ENCODE assay signal across 10 cellular contexts in genomic region chr2:47041065-47041464, GRCh38.
DNase-seq lines count a peak whose midpoint lies in the region; ATAC-seq and TF ChIP-seq lines count a peak whose summit lies in the region.
"Had no signal": no experiment of that assay in that cellular context is flagged by ENCODE, and none has a peak within 500 bp of the region (broad histone marks: within the 10 kb centered on the region; RNA-seq: fewer than 3 reads in every experiment).

No MANE protein-coding gene starts in this region.

- no peaks in the 10 kb centered on the region for H4K20me1 ChIP-seq in GM23338 (replicated peaks; ENCODE audit: insufficient read depth)

- peak overlapping the region; percentile 49 to 73 for H3K18ac ChIP-seq in mesenchymal stem cell (ENCODE audit: low read depth in 1 of 2, low read length in 2 of 2)

- H3K36me3 Mint-ChIP-seq in GM23338 (ENCODE audit: low read depth) = peaks cover 3% of the 10 kb centered on the region; the same call in 1 of the 3 replicates
- H3K36me3 Mint-ChIP-seq in natural killer cell treated with Interleukin-12 subunit alpha and Interleukin-12 subunit beta and Interleukin-15 and Interleukin-18, amount 100 ng/mL, for 72 hours = peaks cover 4% of the 10 kb centered on the region

- H2BK15ac ChIP-seq in mesenchymal stem cell (ENCODE audit: low read depth, poor library complexity, severe bottlenecking) = peak overlapping the region; percentile 30

- peaks cover 27% of the 10 kb centered on the region for H3K4me1 Mint-ChIP-seq in GM23338
- peaks cover 7 to 11% of the 10 kb centered on the region in 2 donors for H3K4me1 Mint-ChIP-seq in natural killer cell treated with Interleukin-12 subunit alpha and Interleukin-12 subunit beta and Interleukin-15 and Interleukin-18, amount 100 ng/mL, for 72 hours (ENCODE audit: low read depth in 2 of 2)

- H3K27me3 ChIP-seq in GM23338 (ENCODE audit: insufficient read depth) = no peaks in the 10 kb centered on the region
- H3K27me3 ChIP-seq in esophagus (ENCODE audit: control insufficient read depth in 1 of 2, insufficient read depth in 2 of 2, low read length in 2 of 2) = no peaks in the 10 kb centered on the region
- H3K27me3 ChIP-seq in mesenchymal stem cell (ENCODE audit: control insufficient read depth in 1 of 2, insufficient read depth in 1 of 2, low read length in 2 of 2) = no peaks in the 10 kb centered on the region

- peak overlapping the region; percentile 27 for H2AK5ac ChIP-seq in mesenchymal stem cell (ENCODE audit: low read length, severe bottlenecking)

- peak overlapping the region; percentile 64 for H3K9ac ChIP-seq in mesenchymal stem cell (ENCODE audit: low read length)

- H3K4me2 ChIP-seq in GM23338 (no peak overlapping the region), mesenchymal stem cell (ENCODE audit: low read length, poor library complexity, severe bottlenecking) (no peak overlapping the region)

- peaks cover 22% of the 10 kb centered on the region for H3K4me1 ChIP-seq in GM23338 (ENCODE audit: insufficient read depth)
- peaks cover 4 to 17% of the 10 kb centered on the region in 2 donors for H3K4me1 ChIP-seq in esophagus (ENCODE audit: control insufficient read depth in 2 of 2, insufficient read depth in 2 of 2, low read length in 1 of 2)
- peaks cover 37% of the 10 kb centered on the region for H3K4me1 ChIP-seq in mesenchymal stem cell (ENCODE audit: control insufficient read depth, insufficient read depth, low read depth, low read length)

- no peaks in the 10 kb centered on the region for H3K79me2 ChIP-seq in GM23338 (replicated peaks; ENCODE audit: insufficient read depth)

- peaks cover 14% of the 10 kb centered on the region for H3K27me3 Mint-ChIP-seq in GM23338 (ENCODE audit: insufficient read depth, low read depth, poor library complexity)
- H3K27me3 Mint-ChIP-seq in natural killer cell treated with Interleukin-12 subunit alpha and Interleukin-12 subunit beta and Interleukin-15 and Interleukin-18, amount 100 ng/mL, for 72 hours = no peaks in the 10 kb centered on the region
- H3K27me3 Mint-ChIP-seq: CD4-positive, alpha-beta T cell had no signal

- no peak overlapping the region for H3K23ac ChIP-seq in mesenchymal stem cell (ENCODE audit: low read length in 2 of 2)

- H3K14ac ChIP-seq in mesenchymal stem cell (ENCODE audit: low read length in 2 of 2) = no peak overlapping the region

- peak overlapping the region; percentile 92 for H4K91ac ChIP-seq in mesenchymal stem cell (ENCODE audit: low read length)

- H4K8ac ChIP-seq in mesenchymal stem cell (ENCODE audit: low read length) = no peak overlapping the region

- WGBS in esophagus, 2 donors = 71 to 77% methylated on average over 8 of the region's 8 CpGs
- WGBS in mesenchymal stem cell = 67% methylated on average over 8 of the region's 8 CpGs

- H3K36me3 ChIP-seq in GM23338 (ENCODE audit: insufficient read depth) = no peaks in the 10 kb centered on the region
- H3K36me3 ChIP-seq in esophagus (ENCODE audit: control insufficient read depth in 2 of 2, insufficient read depth in 2 of 2, low read length in 1 of 2) = peaks cover 5 to 32% of the 10 kb centered on the region in 2 donors
- H3K36me3 ChIP-seq in mesenchymal stem cell (ENCODE audit: control insufficient read depth in 1 of 2, insufficient read depth in 2 of 2, low read depth in 1 of 2, low read length in 2 of 2) = peaks cover 32 to 58% of the 10 kb centered on the region in 2 experiments

- H3K9me2 ChIP-seq in GM23338 (ENCODE audit: insufficient read depth) = no peaks in the 10 kb centered on the region

- H2BK120ac ChIP-seq in mesenchymal stem cell (ENCODE audit: low read depth, low read length) = peak overlapping the region; percentile 85

- H3K4me3 ChIP-seq in GM23338 = no peak overlapping the region
- H3K4me3 ChIP-seq in esophagus (ENCODE audit: low read depth in 1 of 2, low read length in 2 of 2) = no peak overlapping the region
- no peak overlapping the region for H3K4me3 ChIP-seq in mesenchymal stem cell (ENCODE audit: insufficient read depth in 1 of 2, low read depth in 1 of 2, low read length in 2 of 2)

- no peak overlapping the region for H2AFZ ChIP-seq in GM23338
- no peak overlapping the region for H2AFZ ChIP-seq in mesenchymal stem cell (ENCODE audit: low read depth, low read length)

- H3K9me3 Mint-ChIP-seq in GM23338 = no peaks in the 10 kb centered on the region
- H3K9me3 Mint-ChIP-seq in natural killer cell treated with Interleukin-12 subunit alpha and Interleukin-12 subunit beta and Interleukin-15 and Interleukin-18, amount 100 ng/mL, for 72 hours = no peaks in the 10 kb centered on the region
- H3K9me3 Mint-ChIP-seq: CD4-positive, alpha-beta T cell had no signal

- H3K4ac ChIP-seq in mesenchymal stem cell (ENCODE audit: low read depth in 1 of 2, low read length in 2 of 2) = peak overlapping the region; percentile 12 to 42

- H3F3A ChIP-seq in GM23338 (replicated peaks; ENCODE audit: low read depth) = no peaks in the 10 kb centered on the region

- H3K9me3 ChIP-seq in esophagus (ENCODE audit: control insufficient read depth in 2 of 2, insufficient read depth in 1 of 2, low read depth in 1 of 2, low read length in 1 of 2) (no peaks in the 10 kb centered on the region), mesenchymal stem cell (ENCODE audit: control insufficient read depth, low read length) (no peaks in the 10 kb centered on the region)

- H3K27ac ChIP-seq in GM23338 (ENCODE audit: low read depth) = no peak overlapping the region
- peak overlapping the region; percentile 29 to 72 for H3K27ac ChIP-seq in esophagus (ENCODE audit: low read depth in 2 of 2, low read length in 1 of 2)
- no peak overlapping the region for H3K27ac ChIP-seq in mesenchymal stem cell (ENCODE audit: low read length, poor library complexity, severe bottlenecking)
- H3K27ac ChIP-seq in substantia nigra (ENCODE audit: low read depth, low read length, poor library complexity, severe bottlenecking) = peak overlapping the region; percentile 82

- no peak for TF ChIP-seq CTCF in GM23338 (conservative IDR thresholded peaks at IDR 0.05; ENCODE audit: low read depth in 2 of 2)

- H3K79me1 ChIP-seq in mesenchymal stem cell (replicated peaks; ENCODE audit: low read length, poor library complexity, severe bottlenecking) = peaks cover 11% of the 10 kb centered on the region

- DNase-seq in GM23338 (ENCODE audit: low spot score) (no peak), mesenchymal stem cell (peak; percentile 50), substantia nigra (lab: John Stamatoyannopoulos, UW) (peak in 16 of 49 donors; percentile 21 to 51 (median 30))
- no peak for DNase-seq in natural killer cell treated with Interleukin-12 subunit alpha and Interleukin-12 subunit beta and Interleukin-15 and Interleukin-18, amount 100 ng/mL, for 72 hours (ENCODE audit: low spot score)
- DNase-seq: CD4-positive, alpha-beta T cell had no signal

- H3K27ac Mint-ChIP-seq in GM23338 = peak overlapping the region; percentile 56; the same call in 1 of the 2 replicates
- H3K27ac Mint-ChIP-seq in natural killer cell treated with Interleukin-12 subunit alpha and Interleukin-12 subunit beta and Interleukin-15 and Interleukin-18, amount 100 ng/mL, for 72 hours = no peak overlapping the region

- no peak overlapping the region for H2BK5ac ChIP-seq in mesenchymal stem cell (ENCODE audit: low read depth, low read length, poor library complexity, severe bottlenecking)

- no peak overlapping the region for H3K4me3 Mint-ChIP-seq in GM23338
- H3K4me3 Mint-ChIP-seq in natural killer cell treated with Interleukin-12 subunit alpha and Interleukin-12 subunit beta and Interleukin-15 and Interleukin-18, amount 100 ng/mL, for 72 hours = no peak overlapping the region
- H3K4me3 Mint-ChIP-seq: CD4-positive, alpha-beta T cell had no signal

- H2BK12ac ChIP-seq in mesenchymal stem cell (ENCODE audit: low read length in 2 of 2) = peak overlapping the region; percentile 33

- ATAC-seq in GM23338 (no peak), GM18517 (IDR thresholded peaks at IDR 0.05; ENCODE audit: unreplicated experiment) (no peak), HG03045 (IDR thresholded peaks at IDR 0.05; ENCODE audit: unreplicated experiment) (no peak), GM21360 (IDR thresholded peaks at IDR 0.05; ENCODE audit: unreplicated experiment) (no peak)
- no peak for ATAC-seq in natural killer cell treated with Interleukin-12 subunit alpha and Interleukin-12 subunit beta and Interleukin-15 and Interleukin-18, amount 100 ng/mL, for 72 hours
- ATAC-seq: activated CD4-positive, CD25-positive, alpha-beta regulatory T cell treated with anti-CD3 and anti-CD28 coated beads, Interleukin-2, amount 50 U/mL, for 24 hours had no signal

TF ChIP-seq in GM23338, 12 proteins besides CTCF, POLR2A, EP300 and RAD21:
- TF ChIP-seq NANOG (IDR thresholded peaks at IDR 0.05; ENCODE audit: borderline replicate concordance) (no peak), EZH2 (IDR thresholded peaks at IDR 0.05; ENCODE audit: low read depth, unreplicated experiment) (no peak), POLR2AphosphoS5 (IDR thresholded peaks at IDR 0.05; ENCODE audit: low read depth) (no peak), REST (IDR thresholded peaks at IDR 0.05; ENCODE audit: unreplicated experiment) (no peak), ZNF114 (CRISPR knock-in tag; IDR thresholded peaks at IDR 0.05) (no peak), EZH2phosphoT487 (IDR thresholded peaks at IDR 0.05; ENCODE audit: unreplicated experiment) (no peak)

Comparison
In these comparisons a context has a peak if more than half of its experiments do, and no peak if none do; other contexts are left out.
1. H3K27ac ChIP-seq: peak in esophagus (2 of 2) and substantia nigra (single experiment); none in GM23338 (single experiment) and mesenchymal stem cell (single experiment).